1 cellular context compared by ENCODE assay signal in genomic region chr10:28714401-28715053, GRCh38.
TF ChIP-seq lines count a peak whose summit lies in the region.

No MANE protein-coding gene starts in this region.

TF ChIP-seq in K562, 482 proteins besides CTCF, POLR2A, EP300 and RAD21 (continued from another document):
- no peak for TF ChIP-seq PATZ1 (CRISPR knock-in tag; IDR thresholded peaks at IDR 0.05; ENCODE audit: borderline replicate concordance)
TF ChIP-seq in K562: peak in this region for 0.
